In genomic region chr12:74538491-74539258, GRCh38 we compare ENCODE assay signal across 8 cellular contexts. TPM values are rescaled to one million over a fixed set of nuclear protein-coding genes. Genes with fewer than 3 reads are reported as not detected.
DNase-seq lines count a peak whose midpoint lies in the region; ATAC-seq and TF ChIP-seq lines count a peak whose summit lies in the region.

No MANE protein-coding gene starts in this region.

- H3K4me1 Mint-ChIP-seq in CD4-positive, alpha-beta T cell (ENCODE audit: low read depth): peaks cover 64% of the 10 kb centered on the region
- peaks cover 45% of the 10 kb centered on the region for H3K4me1 Mint-ChIP-seq in activated naive CD4-positive, alpha-beta T cell treated with anti-CD3 and anti-CD28 coated beads, Interleukin-2, amount 10 ng/mL, durations not matched to agents 7 days and 5 days

- H3F3A ChIP-seq in MM.1S (ENCODE audit: insufficient read depth, low read length): peaks cover 12% of the 10 kb centered on the region

- H3K4me2 ChIP-seq in MM.1S (ENCODE audit: low read depth, low read length): peak overlapping the region; percentile 92
- peak overlapping the region; percentile 85 for H3K4me2 ChIP-seq in skeletal muscle satellite cell (ENCODE audit: low read length)

- H3K36me3 Mint-ChIP-seq in CD4-positive, alpha-beta T cell (ENCODE audit: low read depth): peaks cover 62% of the 10 kb centered on the region
- peaks cover 46% of the 10 kb centered on the region for H3K36me3 Mint-ChIP-seq in activated naive CD4-positive, alpha-beta T cell treated with anti-CD3 and anti-CD28 coated beads, Interleukin-2, amount 10 ng/mL, durations not matched to agents 7 days and 5 days

- H3K9ac ChIP-seq in MM.1S (ENCODE audit: low read length) (peak overlapping the region; percentile 99), skeletal muscle satellite cell (ENCODE audit: low read depth, low read length) (peak overlapping the region; percentile 95)

- CTCF ChIA-PET in CD4-positive, alpha-beta T cell (lab: Charles Lee): interaction anchor here (0.7 kb wide), 1 partner anchor 9 kb away, joined by 4 read pairs; no protein-coding TSS in a partner anchor
- CTCF ChIA-PET in activated naive CD4-positive, alpha-beta T cell treated with anti-CD3 and anti-CD28 coated beads, Interleukin-2, amount 10 ng/mL, durations not matched to agents 7 days and 5 days (lab: Charles Lee): no interaction called here

- no peaks in the 10 kb centered on the region for H3K9me2 ChIP-seq in MM.1S (replicated peaks; ENCODE audit: insufficient read depth, low read length)

- H3K4me3 ChIP-seq in MM.1S (ENCODE audit: low read length) (peak overlapping the region; percentile 95), left ventricle myocardium inferior (peak overlapping the region; percentile 74), skeletal muscle satellite cell (ENCODE audit: low read length) (peak overlapping the region; percentile 79)

- TF ChIP-seq CTCF in CD4-positive, alpha-beta T cell (IDR thresholded peaks at IDR 0.05): no peak
- TF ChIP-seq CTCF in MM.1S (IDR thresholded peaks at IDR 0.05; ENCODE audit: low read length) (peak; percentile 17; the same call in 1 of the 2 replicates), left ventricle myocardium inferior (IDR thresholded peaks at IDR 0.05; ENCODE audit: borderline replicate concordance) (no peak)

- H3K4me1 ChIP-seq in MM.1S (ENCODE audit: low read length) (peaks cover 7% of the 10 kb centered on the region; the same call in 1 of the 2 replicates), left ventricle myocardium inferior (peaks cover 54% of the 10 kb centered on the region), skeletal muscle satellite cell (ENCODE audit: control insufficient read depth, insufficient read depth, low read length) (peaks cover 27% of the 10 kb centered on the region)

- H4K20me1 ChIP-seq in MM.1S (ENCODE audit: insufficient read depth, low read length): peaks cover 33% of the 10 kb centered on the region; the same call in 1 of the 2 replicates

- H2AFZ ChIP-seq in MM.1S (ENCODE audit: low read length): no peak overlapping the region

- peak overlapping the region; percentile 95 for H3K4me3 Mint-ChIP-seq in CD4-positive, alpha-beta T cell
- peak overlapping the region; percentile 97 for H3K4me3 Mint-ChIP-seq in activated naive CD4-positive, alpha-beta T cell treated with anti-CD3 and anti-CD28 coated beads, Interleukin-2, amount 10 ng/mL, durations not matched to agents 7 days and 5 days

- H3K27me3 Mint-ChIP-seq in CD4-positive, alpha-beta T cell: no peaks in the 10 kb centered on the region
- H3K27me3 Mint-ChIP-seq in activated naive CD4-positive, alpha-beta T cell treated with anti-CD3 and anti-CD28 coated beads, Interleukin-2, amount 10 ng/mL, durations not matched to agents 7 days and 5 days: no peaks in the 10 kb centered on the region

- H3K27me3 ChIP-seq in CD4-positive, alpha-beta T cell (ENCODE audit: control insufficient read depth, insufficient read depth, low read length): no peaks in the 10 kb centered on the region
- H3K27me3 ChIP-seq in MM.1S (replicated peaks; ENCODE audit: insufficient read depth, low read length) (no peaks in the 10 kb centered on the region), left ventricle myocardium inferior (ENCODE audit: low read depth) (no peaks in the 10 kb centered on the region), skeletal muscle satellite cell (ENCODE audit: control insufficient read depth, insufficient read depth, low read length) (no peaks in the 10 kb centered on the region)

- no peaks in the 10 kb centered on the region for H3K36me3 ChIP-seq in MM.1S (replicated peaks; ENCODE audit: insufficient read depth, low read length)
- peaks cover 6% of the 10 kb centered on the region for H3K36me3 ChIP-seq in left ventricle myocardium inferior
- peaks cover 23% of the 10 kb centered on the region for H3K36me3 ChIP-seq in skeletal muscle satellite cell (ENCODE audit: insufficient read depth, low read length)

- intact Hi-C loops in CD4-positive, alpha-beta T cell (cut with DNase I, micrococcal nuclease): loop anchor here in 1 of 2 experiments (5.0 kb wide), 2 partner anchors 126 to 516 kb away; no protein-coding TSS in a partner anchor
- intact Hi-C loops in left ventricle myocardium inferior (cut with micrococcal nuclease): no loop called here

- peak overlapping the region; percentile 91 for H3K27ac ChIP-seq in CD4-positive, alpha-beta T cell (ENCODE audit: low read depth, low read length)
- peak overlapping the region; percentile 89; the same call in 1 of the 2 replicates for H3K27ac ChIP-seq in MM.1S (ENCODE audit: low read length)
- H3K27ac ChIP-seq in left ventricle myocardium inferior (replicated peaks): peak overlapping the region; percentile 91

- peaks cover 58% of the 10 kb centered on the region for H3K79me2 ChIP-seq in MM.1S (ENCODE audit: low read length)

- peak overlapping the region; percentile 100 for H3K27ac Mint-ChIP-seq in CD4-positive, alpha-beta T cell
- peak overlapping the region; percentile 95 for H3K27ac Mint-ChIP-seq in activated naive CD4-positive, alpha-beta T cell treated with anti-CD3 and anti-CD28 coated beads, Interleukin-2, amount 10 ng/mL, durations not matched to agents 7 days and 5 days

- ATAC-seq in CD4-positive, alpha-beta T cell (ENCODE audit: poor library complexity): peak; percentile 47
- peak; percentile 29 for ATAC-seq in GM21367 (IDR thresholded peaks at IDR 0.05; ENCODE audit: unreplicated experiment)

- no peaks in the 10 kb centered on the region for H3K9me3 ChIP-seq in CD4-positive, alpha-beta T cell (ENCODE audit: control insufficient read depth, low read length)
- no peaks in the 10 kb centered on the region for H3K9me3 ChIP-seq in MM.1S (replicated peaks; ENCODE audit: insufficient read depth, low read length)
- H3K9me3 ChIP-seq in left ventricle myocardium inferior (replicated peaks): no peaks in the 10 kb centered on the region
- no peaks in the 10 kb centered on the region for H3K9me3 ChIP-seq in skeletal muscle satellite cell (replicated peaks; ENCODE audit: low read length)

- POLR2A ChIA-PET in CD4-positive, alpha-beta T cell (lab: Charles Lee): interaction anchor here (1.4 to 1.7 kb wide), 4 partner anchors 11 to 1809 kb away, joined by 5 to 7 read pairs (median 5); partner anchors contain the start of genes BBS10 and KRR1

- no peaks in the 10 kb centered on the region for H3K9me3 Mint-ChIP-seq in CD4-positive, alpha-beta T cell
- H3K9me3 Mint-ChIP-seq in activated naive CD4-positive, alpha-beta T cell treated with anti-CD3 and anti-CD28 coated beads, Interleukin-2, amount 10 ng/mL, durations not matched to agents 7 days and 5 days: no peaks in the 10 kb centered on the region

- peak; percentile 13 to 48 (median 37) for DNase-seq in CD4-positive, alpha-beta T cell
- DNase-seq in MM.1S: peak; percentile 60
- DNase-seq in activated naive CD4-positive, alpha-beta T cell treated with anti-CD3 and anti-CD28 coated beads, Interleukin-2, amount 10 ng/mL, durations not matched to agents 7 days and 5 days: peak; percentile 59
- no peak for DNase-seq in left ventricle myocardium inferior
- DNase-seq in NCI-H1048 (lab: John Stamatoyannopoulos, UW): no peak
- no peak for DNase-seq in NK-92 treated with Interleukin-12 subunit alpha and Interleukin-12 subunit beta, amount 100 ng/mL, for 24 hours (lab: John Stamatoyannopoulos, UW)

RNA-seq across cellular contexts. Expression of gene ATXN7L3B, which starts 1.0 kb away (rescaled TPM):
- total RNA-seq in CD4-positive, alpha-beta T cell: 10 to 100 TPM; 46.1 to 47.7 TPM
- total RNA-seq in left ventricle myocardium inferior: 23.8 TPM
- 15.7 and 17.2 TPM in 2 replicates for total RNA-seq in skeletal muscle satellite cell (2012; rRNA removed)

Comparison
In these comparisons a context has a peak if more than half of its experiments do, and no peak if none do; other contexts are left out.
1. DNase-seq: peak in CD4-positive, alpha-beta T cell (10 of 10), MM.1S (single experiment) and activated naive CD4-positive, alpha-beta T cell treated with anti-CD3 and anti-CD28 coated beads, Interleukin-2, amount 10 ng/mL, durations not matched to agents 7 days and 5 days (single experiment); none in left ventricle myocardium inferior (single experiment), NCI-H1048 (single experiment) and NK-92 treated with Interleukin-12 subunit alpha and Interleukin-12 subunit beta, amount 100 ng/mL, for 24 hours (single experiment).
2. Peak in every context shown above with its lines, with median percentiles within 50 percentile points of each other: H3K27ac ChIP-seq and H3K4me3 ChIP-seq.